In the genomic region with DNA sequence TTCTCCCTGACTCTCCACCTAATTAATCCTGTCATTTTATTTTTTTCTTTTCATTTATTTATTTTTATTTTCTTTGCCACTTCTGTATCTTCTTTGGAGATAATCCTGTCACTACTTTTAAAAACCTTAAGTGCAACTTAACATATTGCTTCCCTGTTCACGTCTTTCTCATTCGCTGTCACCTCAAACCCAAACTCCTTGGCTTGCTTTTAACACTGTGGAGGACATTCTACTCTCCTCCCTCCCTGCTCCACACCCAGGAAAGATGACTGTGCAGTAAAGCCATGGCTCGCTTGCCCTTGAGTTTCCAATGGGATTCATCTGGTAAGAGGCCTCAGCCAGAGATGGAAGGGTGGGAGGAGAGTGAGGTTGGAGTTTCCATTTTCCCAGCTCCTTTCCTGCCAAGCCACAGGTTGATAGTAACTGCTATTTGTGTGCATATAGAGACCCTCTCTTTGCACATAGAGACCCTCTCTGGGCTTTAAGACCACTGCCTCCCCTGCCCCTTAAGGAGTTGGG, we compare ENCODE assay signal across 1 cellular context.
TF ChIP-seq lines count a peak whose summit lies in the region.

No MANE protein-coding gene starts in this region.

TF ChIP-seq in HepG2, 621 proteins besides CTCF, POLR2A, EP300 and RAD21:
- TF ChIP-seq CEBPB (IDR thresholded peaks at IDR 0.05; ENCODE audit: borderline replicate concordance, low read depth, low read length): no peak
- peak; percentile 30; the same call in 1 of the 2 replicates for TF ChIP-seq NFE2L2 (IDR thresholded peaks at IDR 0.05; ENCODE audit: low read length)
- no peak for TF ChIP-seq SAP130 (CRISPR knock-in tag; IDR thresholded peaks at IDR 0.05; ENCODE audit: low read depth)
- no peak for TF ChIP-seq NFIC (IDR thresholded peaks at IDR 0.05; ENCODE audit: low read length)
- no peak for TF ChIP-seq HHEX (CRISPR knock-in tag; IDR thresholded peaks at IDR 0.05)
- no peak for TF ChIP-seq FOXJ3 (CRISPR knock-in tag; IDR thresholded peaks at IDR 0.05; ENCODE audit: borderline replicate concordance)
- no peak for TF ChIP-seq GLI4 (CRISPR knock-in tag; IDR thresholded peaks at IDR 0.05; ENCODE audit: borderline replicate concordance)
- no peak for TF ChIP-seq AKAP8 (CRISPR knock-in tag; IDR thresholded peaks at IDR 0.05)
